ENCODE assay signal across 9 cellular contexts in genomic region chr6:121435444-121436069, GRCh38. TPM values are rescaled to one million over a fixed set of nuclear protein-coding genes. Genes with fewer than 3 reads are reported as not detected.
DNase-seq lines count a peak whose midpoint lies in the region; ATAC-seq lines count a peak whose summit lies in the region.
"Had no signal": no experiment of that assay in that cellular context is flagged by ENCODE, and none has a peak within 500 bp of the region (broad histone marks: within the 10 kb centered on the region; RNA-seq: fewer than 3 reads in every experiment).

Gene GJA1, plus strand, starts transcription at chr6:121435646. Its CDS starts 11,202 bp downstream, at chr6:121446848.

- peaks cover 20% of the 10 kb centered on the region for H3K4me1 Mint-ChIP-seq in activated CD4-positive, alpha-beta T cell treated with anti-CD3 and anti-CD28 coated beads, Interleukin-2, amount 10 ng/mL, durations not matched to agents 7 days and 5 days

- DNase-seq in activated CD4-positive, alpha-beta T cell treated with anti-CD3 and anti-CD28 coated beads, Interleukin-2, amount 10 ng/mL, durations not matched to agents 7 days and 5 days: no peak
- DNase-seq in activated CD4-positive, alpha-beta T cell treated with anti-CD3 and anti-CD28 coated beads for 4 hours: no peak
- DNase-seq in left ventricle myocardium superior (no peak), pons (ENCODE audit: low spot score) (peak; percentile 63), D341Med (ENCODE audit: low spot score) (no peak)
- DNase-seq in effector CD8-positive, alpha-beta T cell (lab: John Stamatoyannopoulos, UW): no peak
- DNase-seq in stimulated activated CD4-positive, alpha-beta T cell treated with anti-CD3 and anti-CD28 coated beads, Interleukin-2, amount 100 ng/mL, for 48 hours: no peak

- H3K27me3 Mint-ChIP-seq in activated CD4-positive, alpha-beta T cell treated with anti-CD3 and anti-CD28 coated beads, Interleukin-2, amount 10 ng/mL, durations not matched to agents 7 days and 5 days: peaks cover 34% of the 10 kb centered on the region

- H3K27ac Mint-ChIP-seq in activated CD4-positive, alpha-beta T cell treated with anti-CD3 and anti-CD28 coated beads, Interleukin-2, amount 10 ng/mL, durations not matched to agents 7 days and 5 days: no peak within 1 kb of the TSS
- H3K27ac Mint-ChIP-seq: dendritic cell treated with granulocyte-macrophage colony-stimulating factor and Interleukin-4, amounts not matched to agents 40 ng/mL and 50 ng/mL, for 4 days had no signal

- intact Hi-C loops in left ventricle myocardium superior (cut with micrococcal nuclease): loop anchor here (5.0 to 10.0 kb wide), 2 partner anchors 229 to 412 kb away; no protein-coding TSS in a partner anchor

- H3K4me3 Mint-ChIP-seq in activated CD4-positive, alpha-beta T cell treated with anti-CD3 and anti-CD28 coated beads, Interleukin-2, amount 10 ng/mL, durations not matched to agents 7 days and 5 days: peak within 1 kb of the TSS; percentile 76

- H3K27ac ChIP-seq in angular gyrus (ENCODE audit: low read depth, low read length): peak within 1 kb of the TSS; percentile 67

- CTCF ChIA-PET in activated CD4-positive, alpha-beta T cell treated with anti-CD3 and anti-CD28 coated beads, Interleukin-2, amount 10 ng/mL, durations not matched to agents 7 days and 5 days (lab: Charles Lee): no interaction called here

- no peaks in the 10 kb centered on the region for H3K9me3 Mint-ChIP-seq in activated CD4-positive, alpha-beta T cell treated with anti-CD3 and anti-CD28 coated beads, Interleukin-2, amount 10 ng/mL, durations not matched to agents 7 days and 5 days
- H3K9me3 Mint-ChIP-seq: dendritic cell treated with granulocyte-macrophage colony-stimulating factor and Interleukin-4, amounts not matched to agents 40 ng/mL and 50 ng/mL, for 4 days had no signal

- POLR2A ChIA-PET in activated CD4-positive, alpha-beta T cell treated with anti-CD3 and anti-CD28 coated beads, Interleukin-2, amount 10 ng/mL, durations not matched to agents 7 days and 5 days (lab: Charles Lee): interaction anchor here (0.7 kb wide), 1 partner anchor 865 kb away, joined by 4 read pairs; no protein-coding TSS in a partner anchor

- H3K36me3 Mint-ChIP-seq in activated CD4-positive, alpha-beta T cell treated with anti-CD3 and anti-CD28 coated beads, Interleukin-2, amount 10 ng/mL, durations not matched to agents 7 days and 5 days (ENCODE audit: low read depth): no peaks in the 10 kb centered on the region

- ATAC-seq in left ventricle myocardium superior: peak; percentile 90

RNA-seq across cellular contexts. Expression of gene GJA1, which starts in this region (rescaled TPM):
- not detected for total RNA-seq in activated CD4-positive, alpha-beta T cell treated with anti-CD3 and anti-CD28 coated beads, Interleukin-2, amount 10 ng/mL, durations not matched to agents 7 days and 5 days
- total RNA-seq in left ventricle myocardium superior: 322 TPM

Comparison
In these comparisons a context has a peak if more than half of its experiments do, and no peak if none do; other contexts are left out.
1. RNA of gene GJA1 (total RNA-seq): 322 TPM in left ventricle myocardium superior (single experiment); not detected in activated CD4-positive, alpha-beta T cell treated with anti-CD3 and anti-CD28 coated beads, Interleukin-2, amount 10 ng/mL, durations not matched to agents 7 days and 5 days; every median in the first group is over 100 times any median in the second.